14 cellular contexts compared by ENCODE assay signal in the genomic region with DNA sequence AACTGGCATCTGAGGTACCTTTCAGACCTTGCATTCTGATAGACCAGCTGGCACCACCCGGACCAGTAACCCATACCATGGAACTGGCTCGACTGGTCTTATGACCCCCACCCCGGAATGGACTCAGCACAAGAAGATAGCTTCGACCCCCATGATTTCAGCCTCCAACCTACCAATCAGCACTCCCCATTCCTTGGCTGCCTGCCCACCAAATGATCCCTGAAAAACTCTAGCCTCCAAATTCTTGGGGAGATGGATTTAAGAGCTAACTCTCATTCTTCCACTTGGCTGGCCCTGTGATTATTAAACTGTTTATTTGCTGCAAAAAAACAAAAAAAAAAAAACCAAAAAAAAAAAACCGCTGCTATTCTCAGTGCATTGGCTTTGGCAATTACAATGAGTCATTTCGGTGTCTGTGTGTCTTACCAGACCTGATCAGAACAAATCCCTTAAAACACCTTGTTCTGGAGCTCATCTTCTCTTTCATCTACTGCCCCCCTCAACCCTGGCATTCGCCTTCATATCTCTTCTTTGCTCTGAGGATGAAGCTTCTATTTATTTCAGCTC.
DNase-seq lines count a peak whose midpoint lies in the region; ATAC-seq and TF ChIP-seq lines count a peak whose summit lies in the region.
"Had no signal": no experiment of that assay in that cellular context is flagged by ENCODE, and none has a peak within 500 bp of the region (broad histone marks: within the 10 kb centered on the region; RNA-seq: fewer than 3 reads in every experiment).

No MANE protein-coding gene starts in this region.

- DNase-seq in Karpas-422 (no peak), gastrocnemius medialis (no peak)
- DNase-seq: activated naive CD4-positive, alpha-beta T cell treated with Interleukin-2 at 50 U/mL for 16 hours; NCI-H1694; stimulated activated CD4-positive, alpha-beta T cell treated with anti-CD3 and anti-CD28 coated beads, Interleukin-4, amount 100 ng/mL, for 4 hours; tibial artery had no signal

- no peaks in the 10 kb centered on the region for H3K9me3 ChIP-seq in Karpas-422 (ENCODE audit: low read length)
- H3K9me3 ChIP-seq in mucosa of rectum (ENCODE audit: control insufficient read depth in 2 of 2, low read length in 2 of 2), result no peaks in the 10 kb centered on the region
- no peaks in the 10 kb centered on the region for H3K9me3 ChIP-seq in gastrocnemius medialis
- H3K9me3 ChIP-seq: tibial artery had no signal

- H3K27me3 ChIP-seq in ACC112 (ENCODE audit: insufficient read depth, low read length) (peaks cover 15% of the 10 kb centered on the region), Karpas-422 (ENCODE audit: low read length) (no peaks in the 10 kb centered on the region), mucosa of rectum (ENCODE audit: control insufficient read depth in 2 of 2, insufficient read depth in 2 of 2, low read length in 2 of 2) (no peaks in the 10 kb centered on the region), gastrocnemius medialis (peaks cover 0 to 3% (median 0%) of the 10 kb centered on the region in 3 donors)
- H3K27me3 ChIP-seq: tibial artery had no signal

- H3K4me2 ChIP-seq in Karpas-422 (ENCODE audit: low read depth, low read length, poor library complexity, severe bottlenecking), result no peak overlapping the region

- no peaks in the 10 kb centered on the region for H3K9me3 Mint-ChIP-seq in brain

- no peaks in the 10 kb centered on the region for H3K27me3 Mint-ChIP-seq in brain

- peak overlapping the region; percentile 19 for H3K27ac ChIP-seq in ACC112 (ENCODE audit: low read depth, low read length)
- no peak overlapping the region for H3K27ac ChIP-seq in Karpas-422 (ENCODE audit: low read length)
- peak overlapping the region; percentile 13 to 42 for H3K27ac ChIP-seq in mucosa of rectum (ENCODE audit: low read depth in 2 of 2, low read length in 2 of 2)
- H3K27ac ChIP-seq in gastrocnemius medialis, result peak overlapping the region in 1 of 4 donors; percentile 12
- H3K27ac ChIP-seq: HL-60 had no signal

- H3K4me3 ChIP-seq in ACC112 (ENCODE audit: low read depth, low read length) (peak overlapping the region; percentile 66), Karpas-422 (ENCODE audit: low read length) (no peak overlapping the region), mucosa of rectum (ENCODE audit: low read length in 2 of 2) (peak overlapping the region; percentile 23 to 48), gastrocnemius medialis (no peak overlapping the region)
- H3K4me3 ChIP-seq: tibial artery had no signal

- H2AFZ ChIP-seq in ACC112 (ENCODE audit: low read length, unreplicated experiment), result peak overlapping the region; percentile 74
- H2AFZ ChIP-seq in Karpas-422 (ENCODE audit: low read length), result peak overlapping the region; percentile 52; the same call in 1 of the 2 replicates

- peaks cover 34% of the 10 kb centered on the region for H3K4me1 Mint-ChIP-seq in brain

- H4K20me1 ChIP-seq in Karpas-422 (ENCODE audit: insufficient read depth, low read depth, low read length), result no peaks in the 10 kb centered on the region

- H3K79me2 ChIP-seq in ACC112 (ENCODE audit: control insufficient read depth, insufficient read depth, low read length, unreplicated experiment) (no peaks in the 10 kb centered on the region), Karpas-422 (ENCODE audit: low read length) (no peaks in the 10 kb centered on the region)

- no peak for TF ChIP-seq POLR2A in gastrocnemius medialis (IDR thresholded peaks at IDR 0.05)

- peak overlapping the region in 4 of 5 experiments; percentile 11 to 62 (median 52) for H3K27ac Mint-ChIP-seq in brain

- in situ Hi-C loops in gastrocnemius medialis (cut with MboI; ENCODE audit: low sequenced_read_pairs in 4 of 4), result no loop called here

- ATAC-seq in GM21717 (IDR thresholded peaks at IDR 0.05; ENCODE audit: unreplicated experiment) (no peak), GM19035 (IDR thresholded peaks at IDR 0.05; ENCODE audit: unreplicated experiment) (no peak), gastrocnemius medialis (no peak), GM19452 (IDR thresholded peaks at IDR 0.05; ENCODE audit: unreplicated experiment) (no peak)
- ATAC-seq: activated CD4-positive, CD25-positive, alpha-beta regulatory T cell treated with anti-CD3 and anti-CD28 coated beads, Interleukin-2, amount 50 U/mL, for 24 hours had no signal

- no peaks in the 10 kb centered on the region for H3K9me2 ChIP-seq in Karpas-422 (replicated peaks; ENCODE audit: insufficient read depth, low read length)

- H3K4me3 Mint-ChIP-seq in brain, result no peak overlapping the region

- H3K9ac ChIP-seq in Karpas-422 (ENCODE audit: low read length) (no peak overlapping the region), mucosa of rectum (ENCODE audit: low read depth in 1 of 2, low read length in 2 of 2) (no peak overlapping the region)

- intact Hi-C loops in gastrocnemius medialis (cut with DNase I; ENCODE audit: low total_unique reads), result no loop called here

- no peaks in the 10 kb centered on the region for H3K36me3 Mint-ChIP-seq in brain

- no peak for TF ChIP-seq CTCF in brain (conservative IDR thresholded peaks at IDR 0.05)
- no peak for TF ChIP-seq CTCF in gastrocnemius medialis (IDR thresholded peaks at IDR 0.05 in 4 of 5, conservative IDR thresholded peaks at IDR 0.05 in 1 of 5)

- H3K36me3 ChIP-seq in ACC112 (ENCODE audit: insufficient read depth, low read length) (no peaks in the 10 kb centered on the region), Karpas-422 (ENCODE audit: insufficient read depth, low read length) (no peaks in the 10 kb centered on the region), mucosa of rectum (ENCODE audit: control insufficient read depth in 2 of 2, insufficient read depth in 2 of 2, low read length in 2 of 2) (no peaks in the 10 kb centered on the region), gastrocnemius medialis (no peaks in the 10 kb centered on the region)
- H3K36me3 ChIP-seq: tibial artery had no signal

- peaks cover 36% of the 10 kb centered on the region for H3K4me1 ChIP-seq in ACC112 (ENCODE audit: control insufficient read depth, insufficient read depth, low read length, unreplicated experiment)
- peaks cover 12% of the 10 kb centered on the region for H3K4me1 ChIP-seq in Karpas-422 (ENCODE audit: low read length)
- H3K4me1 ChIP-seq in mucosa of rectum (ENCODE audit: control insufficient read depth in 2 of 2, insufficient read depth in 2 of 2, low read length in 2 of 2), result peaks cover 8 to 10% of the 10 kb centered on the region in 2 donors
- peaks cover 0 to 3% of the 10 kb centered on the region in 2 donors for H3K4me1 ChIP-seq in gastrocnemius medialis

Comparison
In these comparisons a context has a peak if more than half of its experiments do, and no peak if none do; other contexts are left out.
1. H3K4me3 ChIP-seq: peak in ACC112 (single experiment) and mucosa of rectum (2 of 2); none in Karpas-422 (single experiment) and gastrocnemius medialis (0 of 4).